Comparison of ENCODE assay signal across 8 cellular contexts in the genomic region with DNA sequence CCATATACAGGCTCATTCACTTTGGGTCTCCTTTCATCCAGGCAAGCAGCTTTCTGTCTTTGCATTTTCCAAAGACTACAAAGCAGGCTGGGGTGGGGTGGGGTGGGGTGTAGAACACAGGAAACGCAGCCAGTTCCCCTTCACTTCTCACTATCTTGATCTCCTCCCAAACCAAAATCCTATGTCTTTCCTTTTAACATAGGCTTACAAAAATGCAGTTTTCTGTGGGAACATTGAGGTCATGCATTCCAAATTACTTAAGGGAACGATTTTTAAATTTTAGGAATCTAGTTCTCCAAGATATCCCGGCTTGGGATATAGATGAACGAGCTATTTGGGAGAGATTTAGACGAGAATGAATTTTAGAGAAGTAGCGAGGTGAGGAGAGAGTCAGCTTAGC. TPM values are rescaled to one million over a fixed set of nuclear protein-coding genes. Genes with fewer than 3 reads are reported as not detected.
DNase-seq lines count a peak whose midpoint lies in the region; ATAC-seq and TF ChIP-seq lines count a peak whose summit lies in the region.

No MANE protein-coding gene starts in this region.

- H3K9me3 Mint-ChIP-seq in CD8-positive, alpha-beta T cell = no peaks in the 10 kb centered on the region

- peaks cover 29% of the 10 kb centered on the region for H3K4me1 Mint-ChIP-seq in CD8-positive, alpha-beta T cell (ENCODE audit: low read depth)

- peak overlapping the region; percentile 98 for H3K27ac Mint-ChIP-seq in CD8-positive, alpha-beta T cell

- TF ChIP-seq CTCF in CD8-positive, alpha-beta T cell (IDR thresholded peaks at IDR 0.05) = no peak
- TF ChIP-seq CTCF in OCI-LY3 (IDR thresholded peaks at IDR 0.05; ENCODE audit: low read depth, low read length) (no peak), osteoblast (IDR thresholded peaks at IDR 0.05; ENCODE audit: extremely low read depth, low read depth, low read length) (no peak)

- peak overlapping the region; percentile 59 for H3K4me2 ChIP-seq in OCI-LY3 (ENCODE audit: low read length)
- H3K4me2 ChIP-seq in osteoblast (ENCODE audit: insufficient read depth, low read length) = peak overlapping the region; percentile 63

- 0 out of 2 replicates have a peak, but pooled peaks cover 3% of the 10 kb centered on the region for H4K20me1 ChIP-seq in OCI-LY3 (ENCODE audit: insufficient read depth, low read length)
- H4K20me1 ChIP-seq in osteoblast (ENCODE audit: insufficient read depth, low read length) = peaks cover 28% of the 10 kb centered on the region

- H3K9ac ChIP-seq in OCI-LY3 (ENCODE audit: low read length) = peak overlapping the region; percentile 66

- POLR2A ChIA-PET in CD8-positive, alpha-beta T cell (lab: Charles Lee) = interaction anchor here (0.5 to 1.3 kb wide), 2 partner anchors 9 to 1079 kb away, joined by 3 to 4 read pairs; no protein-coding TSS in a partner anchor

- H3K4me3 ChIP-seq in CD8-positive, alpha-beta T cell (ENCODE audit: low read depth, low read length) = peak overlapping the region; percentile 94
- H3K4me3 ChIP-seq in OCI-LY3 (ENCODE audit: low read length) (peak overlapping the region; percentile 99), osteoblast (ENCODE audit: insufficient read depth, low read length) (peak overlapping the region; percentile 80)
- H3K4me3 ChIP-seq in effector memory CD4-positive, alpha-beta T cell (ENCODE audit: insufficient read depth, low read depth, low read length, poor library complexity, severe bottlenecking) = peak overlapping the region; percentile 92

- H3K9me3 ChIP-seq in CD8-positive, alpha-beta T cell (ENCODE audit: low read length) = no peaks in the 10 kb centered on the region
- H3K9me3 ChIP-seq in OCI-LY3 (ENCODE audit: insufficient read depth, low read length) = no peaks in the 10 kb centered on the region
- H3K9me3 ChIP-seq in effector memory CD4-positive, alpha-beta T cell (ENCODE audit: control insufficient read depth, low read length) = no peaks in the 10 kb centered on the region
- no peaks in the 10 kb centered on the region for H3K9me3 ChIP-seq in osteoblast (ENCODE audit: low read depth, low read length)

- peak overlapping the region; percentile 91 for H3K4me3 Mint-ChIP-seq in CD8-positive, alpha-beta T cell

- peaks cover 16% of the 10 kb centered on the region for H3K4me1 ChIP-seq in CD8-positive, alpha-beta T cell (ENCODE audit: insufficient read depth, low read length)
- H3K4me1 ChIP-seq in OCI-LY3 (ENCODE audit: low read length) = peaks cover 10% of the 10 kb centered on the region
- H3K4me1 ChIP-seq in effector memory CD4-positive, alpha-beta T cell (ENCODE audit: control insufficient read depth, insufficient read depth, low read length, poor library complexity, severe bottlenecking) = peaks cover 12% of the 10 kb centered on the region
- H3K4me1 ChIP-seq in osteoblast (ENCODE audit: insufficient read depth, low read length) = peaks cover 23% of the 10 kb centered on the region

- no peaks in the 10 kb centered on the region for H3K27me3 Mint-ChIP-seq in CD8-positive, alpha-beta T cell (ENCODE audit: low read depth)

- intact Hi-C loops in CD8-positive, alpha-beta T cell (cut with DNase I, micrococcal nuclease) = loop anchor here (2.0 to 5.0 kb wide), 6 partner anchors 99 to 965 kb away; partner anchors contain the start of genes IFI6 (in 2 of the 2), EYA3 (in 1 of the 2), WDTC1 (in 1 of the 2) and YTHDF2 (in 1 of the 2)

- H3K36me3 ChIP-seq in CD8-positive, alpha-beta T cell (ENCODE audit: insufficient read depth, low read length) = no peaks in the 10 kb centered on the region
- peaks cover 9% of the 10 kb centered on the region for H3K36me3 ChIP-seq in OCI-LY3 (replicated peaks; ENCODE audit: low read depth, low read length)
- no peaks in the 10 kb centered on the region for H3K36me3 ChIP-seq in effector memory CD4-positive, alpha-beta T cell (ENCODE audit: control insufficient read depth, insufficient read depth, low read length)
- H3K36me3 ChIP-seq in osteoblast (ENCODE audit: insufficient read depth, low read length) = peaks cover 6% of the 10 kb centered on the region

- peak overlapping the region; percentile 85 for H2AFZ ChIP-seq in OCI-LY3 (ENCODE audit: low read depth, low read length)
- H2AFZ ChIP-seq in osteoblast (ENCODE audit: low read length) = peak overlapping the region; percentile 0

- ATAC-seq in CD8-positive, alpha-beta T cell = no peak

- CTCF ChIA-PET in CD8-positive, alpha-beta T cell (lab: Charles Lee) = no interaction called here

- peaks cover 8% of the 10 kb centered on the region for H3K36me3 Mint-ChIP-seq in CD8-positive, alpha-beta T cell

- peak overlapping the region; percentile 76 for H3K27ac ChIP-seq in CD8-positive, alpha-beta T cell (ENCODE audit: low read depth, low read length)
- peak overlapping the region; percentile 76 for H3K27ac ChIP-seq in OCI-LY3 (ENCODE audit: low read length)
- H3K27ac ChIP-seq in effector memory CD4-positive, alpha-beta T cell (ENCODE audit: insufficient read depth, low read length, poor library complexity, severe bottlenecking) = peak overlapping the region; percentile 91
- peak overlapping the region; percentile 75 for H3K27ac ChIP-seq in osteoblast (ENCODE audit: low read depth, low read length)

- H3K79me2 ChIP-seq in OCI-LY3 (ENCODE audit: low read length) (peaks cover 41% of the 10 kb centered on the region), osteoblast (ENCODE audit: insufficient read depth, low read length) (peaks cover 39% of the 10 kb centered on the region)

- H3K27me3 ChIP-seq in CD8-positive, alpha-beta T cell (ENCODE audit: insufficient read depth, low read length) = no peaks in the 10 kb centered on the region
- H3K27me3 ChIP-seq in OCI-LY3 (ENCODE audit: low read depth, low read length) (no peaks in the 10 kb centered on the region), osteoblast (ENCODE audit: insufficient read depth, low read length) (no peaks in the 10 kb centered on the region)
- no peaks in the 10 kb centered on the region for H3K27me3 ChIP-seq in effector memory CD4-positive, alpha-beta T cell (replicated peaks; ENCODE audit: control insufficient read depth, insufficient read depth, low read length, poor library complexity, severe bottlenecking)

- DNase-seq in CD8-positive, alpha-beta T cell = no peak
- no peak for DNase-seq in effector memory CD4-positive, alpha-beta T cell
- DNase-seq in osteoblast (ENCODE audit: insufficient read length, low spot score, missing footprints) (no peak), kidney glomerular epithelial cell (lab: John Stamatoyannopoulos, UW) (no peak), hypothalamus (lab: John Stamatoyannopoulos, UW) (no peak)
- DNase-seq in stimulated activated CD4-positive, alpha-beta T cell treated with anti-CD3 and anti-CD28 coated beads, Interleukin-2, amount 100 ng/mL, for 48 hours = no peak
- no peak for DNase-seq in stimulated activated CD4-positive, alpha-beta T cell treated with anti-CD3 and anti-CD28 coated beads, Interleukin-12 subunit alpha, Interleukin-12 subunit beta, amount 100 ng/mL, for 4 hours

RNA-seq across cellular contexts. Expression of gene STX12, which starts 0.9 kb away (rescaled TPM):
- total RNA-seq in CD8-positive, alpha-beta T cell = 10 to 100 TPM; 21.0 to 26.0 TPM
- 61.6 and 67.0 TPM in 2 replicates for total RNA-seq in osteoblast

RNA-seq across cellular contexts. Expression of gene FAM76A, which starts 46.3 kb away (rescaled TPM):
- total RNA-seq in CD8-positive, alpha-beta T cell = 10 to 100 TPM; 29.5 to 31.7 TPM
- 22.8 and 30.6 TPM in 2 replicates for total RNA-seq in osteoblast

RNA-seq across cellular contexts. Expression of gene PPP1R8, which starts 58.5 kb away (rescaled TPM):
- total RNA-seq in CD8-positive, alpha-beta T cell = 10 to 100 TPM; 24.9 to 25.3 TPM
- 29.7 and 34.2 TPM in 2 replicates for total RNA-seq in osteoblast
